Comparison of ENCODE assay signal across 8 cellular contexts in the genomic region with DNA sequence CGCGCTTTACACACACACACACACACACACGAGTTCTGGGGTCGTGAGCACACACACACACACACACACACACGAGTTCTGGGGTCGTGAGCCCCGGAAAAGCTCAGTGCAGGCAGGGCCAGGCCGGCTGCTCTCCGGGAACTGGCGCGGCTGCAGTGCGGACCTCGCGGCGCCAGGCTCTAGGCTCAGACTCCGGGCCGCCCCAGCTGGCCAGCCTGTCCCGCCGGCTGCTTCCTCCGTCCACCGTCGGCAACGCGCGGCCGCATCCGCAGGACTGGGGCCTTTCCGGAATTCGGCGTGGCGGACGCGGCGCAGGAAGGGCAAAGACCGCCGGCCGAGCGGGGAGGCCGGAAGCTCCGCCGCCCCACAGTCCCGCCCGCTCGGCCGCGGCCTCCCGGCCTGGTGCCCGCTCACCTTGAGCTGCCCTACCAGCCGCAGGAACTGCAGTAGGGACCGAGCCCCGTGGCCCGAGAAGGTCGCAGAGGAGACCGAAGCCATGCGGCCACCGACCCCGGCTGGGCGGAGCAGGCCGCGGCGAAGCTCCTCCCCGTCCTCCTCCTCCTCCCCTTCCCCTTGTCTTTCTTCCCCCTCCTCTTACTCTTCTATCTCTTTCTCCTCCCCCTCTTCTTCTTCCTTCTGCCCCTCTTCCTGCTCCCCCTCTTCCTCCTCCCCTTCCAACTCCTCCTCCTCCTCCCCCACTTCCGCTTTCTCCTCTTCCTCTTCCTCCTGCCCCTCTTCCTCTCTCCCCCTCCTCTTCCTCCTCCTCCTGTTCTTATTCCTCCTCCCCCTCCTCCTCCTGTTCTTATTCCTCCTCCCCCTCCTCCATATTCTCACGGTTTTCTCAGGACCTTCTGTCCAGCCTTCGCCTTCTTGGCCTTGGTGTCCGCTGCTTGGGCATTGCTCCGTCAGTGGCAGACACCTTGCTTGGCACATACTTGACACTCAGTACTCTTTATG. TPM values are rescaled to one million over a fixed set of nuclear protein-coding genes. Genes with fewer than 3 reads are reported as not detected.
A peak's percentile ranks its signal among the peaks of the same experiment; 100 is the strongest.
DNase-seq lines count a peak whose midpoint lies in the region; TF ChIP-seq lines count a peak whose summit lies in the region.

A gene with protein sequence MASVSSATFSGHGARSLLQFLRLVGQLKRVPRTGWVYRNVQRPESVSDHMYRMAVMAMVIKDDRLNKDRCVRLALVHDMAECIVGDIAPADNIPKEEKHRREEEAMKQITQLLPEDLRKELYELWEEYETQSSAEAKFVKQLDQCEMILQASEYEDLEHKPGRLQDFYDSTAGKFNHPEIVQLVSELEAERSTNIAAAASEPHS (minus strand): TSS at position 533 of the 957 bp plus-strand sequence. CDS start 35 bp downstream, at position 498.

- intact Hi-C loops in T-helper 2 cell treated with Interferon-gamma antibody and Interleukin-4, amounts not matched to agents 100 ng/mL and 5 ng/mL, for 36 hours (cut with micrococcal nuclease): loop anchor here (2.0 to 10.0 kb wide), 5 partner anchors 109 to 1043 kb away; a partner anchor contains a TSS

- H3K4me3 ChIP-seq in astrocyte of the spinal cord (ENCODE audit: low read depth, low read length) (peak within 1 kb of the TSS; percentile 69), retinal pigment epithelial cell (ENCODE audit: low read length) (peak within 1 kb of the TSS; percentile 71)

- TF ChIP-seq CTCF in GM10266 (IDR thresholded peaks at IDR 0.05; ENCODE audit: control insufficient read depth, insufficient read depth, low read depth, missing control alignments) (no peak), astrocyte of the spinal cord (IDR thresholded peaks at IDR 0.05; ENCODE audit: low read depth, low read length) (no peak), retinal pigment epithelial cell (conservative IDR thresholded peaks at IDR 0.05; ENCODE audit: low read depth, low read length) (no peak)

- DNase-seq in GM10266 (ENCODE audit: extremely low spot score): peak; percentile 70
- no peak for DNase-seq in H4 (ENCODE audit: low spot score)
- peak; percentile 56 for DNase-seq in LoVo (ENCODE audit: low spot score)
- DNase-seq in astrocyte of the spinal cord (ENCODE audit: low read depth, low spot score): peak; percentile 75
- DNase-seq in hippocampal formation (lab: John Stamatoyannopoulos, UW): peak; percentile 36 to 59
- DNase-seq in retinal pigment epithelial cell (ENCODE audit: low read depth): no peak
- DNase-seq in COR-L47 (lab: John Stamatoyannopoulos, UW): no peak

- in situ Hi-C loops in astrocyte of the spinal cord (cut with HindIII; ENCODE audit: low sequenced_read_pairs): no loop called here

RNA-seq across cellular contexts. Expression of the gene that starts here (rescaled TPM):
- 80.3 and 86.1 TPM in 2 replicates for total RNA-seq in H4 (2014; rRNA removed; shearing (Covaris generic))
- 59.5 and 65.2 TPM in 2 replicates for total RNA-seq in T-helper 2 cell treated with Interferon-gamma antibody and Interleukin-4, amounts not matched to agents 100 ng/mL and 5 ng/mL, for 36 hours

Comparison
In these comparisons a context has a peak if more than half of its experiments do, and no peak if none do; other contexts are left out.
1. DNase-seq: peak in GM10266 (single experiment), LoVo (single experiment), astrocyte of the spinal cord (single experiment) and hippocampal formation (2 of 2); none in H4 (single experiment), retinal pigment epithelial cell (single experiment) and COR-L47 (single experiment).